Comparison of ENCODE assay signal across 8 cellular contexts in the genomic region with DNA sequence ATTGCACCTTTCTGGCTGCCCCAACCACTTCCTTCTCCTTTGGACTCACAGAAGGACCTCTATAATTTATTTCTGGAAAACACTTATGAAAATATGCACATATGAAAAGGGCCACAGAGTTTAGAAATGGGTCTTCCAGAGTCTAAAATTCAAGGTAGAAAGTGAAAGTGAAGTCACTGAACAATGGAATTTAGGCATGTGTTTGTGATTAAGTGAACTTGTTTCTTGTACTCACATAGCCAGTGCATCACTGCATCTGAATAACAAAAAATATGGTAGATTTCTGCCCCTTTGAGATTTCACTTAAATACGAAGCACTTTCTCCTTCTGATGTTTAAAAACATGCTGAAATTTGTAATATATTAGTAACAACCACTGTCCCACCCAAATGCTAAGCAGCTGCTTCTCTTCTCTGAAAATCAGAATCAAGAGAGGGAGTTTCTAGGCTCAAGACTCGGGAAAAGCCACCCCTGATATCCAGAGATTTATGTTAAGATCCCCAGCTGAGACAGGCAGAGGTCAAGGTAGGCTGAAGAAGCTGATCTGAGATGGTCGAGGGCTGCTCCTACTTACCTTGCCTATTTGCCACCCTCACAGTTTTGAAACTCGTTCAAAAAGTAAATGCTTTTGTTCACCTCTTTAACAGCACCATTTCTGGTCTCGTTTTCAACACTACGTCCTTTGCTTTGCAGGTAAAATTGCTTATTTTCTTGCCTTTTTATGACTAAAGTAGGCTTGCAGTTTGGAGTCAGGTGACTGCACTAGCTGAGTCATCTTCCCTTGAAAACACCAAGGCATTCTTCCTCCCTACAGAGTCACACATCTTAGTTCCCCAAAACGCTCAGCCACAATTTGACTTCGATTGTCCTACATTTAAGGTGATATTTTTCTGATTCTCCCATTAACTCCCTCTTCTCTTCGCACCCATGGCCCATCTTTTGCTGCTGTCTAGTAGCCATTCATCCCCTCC. TPM values are rescaled to one million over a fixed set of nuclear protein-coding genes. Genes with fewer than 3 reads are reported as not detected.
A peak's percentile ranks its signal among the peaks of the same experiment; 100 is the strongest.
DNase-seq lines count a peak whose midpoint lies in the region; ATAC-seq, FAIRE-seq and TF ChIP-seq lines count a peak whose summit lies in the region.

A gene (minus strand): TSS at position 694 of the 970 bp plus-strand sequence. CDS start 17,338 bp downstream, outside the sequence.

- peak within 1 kb of the TSS; percentile 43 for H3K4me3 Mint-ChIP-seq in activated naive CD4-positive, alpha-beta T cell treated with anti-CD3 and anti-CD28 coated beads, Interleukin-2, amount 10 ng/mL, durations not matched to agents 7 days and 5 days
- peak within 1 kb of the TSS; percentile 77 for H3K4me3 Mint-ChIP-seq in activated naive CD8-positive, alpha-beta T cell
- H3K4me3 Mint-ChIP-seq in stimulated activated effector memory CD8-positive, alpha-beta T cell treated with anti-CD3 and anti-CD28 coated beads, Interleukin-12 subunit alpha, Interleukin-12 subunit beta, amount 100 ng/mL, for 72 hours: peak within 1 kb of the TSS; percentile 3

- peak; percentile 49 for ATAC-seq in stimulated activated effector memory CD8-positive, alpha-beta T cell treated with anti-CD3 and anti-CD28 coated beads, Interleukin-12 subunit alpha, Interleukin-12 subunit beta, amount 100 ng/mL, for 72 hours
- no peak for ATAC-seq in body of pancreas
- ATAC-seq in GM18858 (IDR thresholded peaks at IDR 0.05; ENCODE audit: unreplicated experiment): no peak

- H3K4me1 ChIP-seq in kidney (ENCODE audit: control insufficient read depth in 1 of 2, insufficient read depth in 1 of 2, low read depth in 1 of 2, low read length in 2 of 2): no peaks in the 10 kb centered on the region
- H3K4me1 ChIP-seq in body of pancreas: no peaks in the 10 kb centered on the region

- no peak for FAIRE-seq in kidney (lab: Jason Lieb, UNC)

- no peaks in the 10 kb centered on the region for H3K9me3 Mint-ChIP-seq in activated naive CD4-positive, alpha-beta T cell treated with anti-CD3 and anti-CD28 coated beads, Interleukin-2, amount 10 ng/mL, durations not matched to agents 7 days and 5 days
- no peaks in the 10 kb centered on the region for H3K9me3 Mint-ChIP-seq in activated naive CD8-positive, alpha-beta T cell (ENCODE audit: low read depth)
- H3K9me3 Mint-ChIP-seq in stimulated activated effector memory CD8-positive, alpha-beta T cell treated with anti-CD3 and anti-CD28 coated beads, Interleukin-12 subunit alpha, Interleukin-12 subunit beta, amount 100 ng/mL, for 72 hours: no peaks in the 10 kb centered on the region

- DNase-seq in activated naive CD4-positive, alpha-beta T cell treated with anti-CD3 and anti-CD28 coated beads, Interleukin-2, amount 10 ng/mL, durations not matched to agents 7 days and 5 days: peak; percentile 28
- DNase-seq in activated naive CD4-positive, alpha-beta T cell treated with Interleukin-2 at 50 U/mL for 16 hours: no peak
- DNase-seq in Kasumi-1 (lab: John Stamatoyannopoulos, UW) (peak; percentile 70 to 77), kidney (no peak), body of pancreas (no peak)
- no peak for DNase-seq in stimulated activated effector memory CD8-positive, alpha-beta T cell treated with anti-CD3 and anti-CD28 coated beads, Interleukin-12 subunit alpha, Interleukin-12 subunit beta, amount 100 ng/mL, for 72 hours (ENCODE audit: low spot score in 2 of 2)

- H3K9me3 ChIP-seq in kidney (ENCODE audit: control insufficient read depth in 1 of 2, low read length in 2 of 2) (no peaks in the 10 kb centered on the region), body of pancreas (no peaks in the 10 kb centered on the region)

- H3K27ac Mint-ChIP-seq in activated naive CD4-positive, alpha-beta T cell treated with anti-CD3 and anti-CD28 coated beads, Interleukin-2, amount 10 ng/mL, durations not matched to agents 7 days and 5 days: peak within 1 kb of the TSS; percentile 59
- H3K27ac Mint-ChIP-seq in activated naive CD8-positive, alpha-beta T cell: peak within 1 kb of the TSS; percentile 30
- H3K27ac Mint-ChIP-seq in stimulated activated effector memory CD8-positive, alpha-beta T cell treated with anti-CD3 and anti-CD28 coated beads, Interleukin-12 subunit alpha, Interleukin-12 subunit beta, amount 100 ng/mL, for 72 hours: no peak within 1 kb of the TSS

- no peaks in the 10 kb centered on the region for H3K27me3 Mint-ChIP-seq in activated naive CD4-positive, alpha-beta T cell treated with anti-CD3 and anti-CD28 coated beads, Interleukin-2, amount 10 ng/mL, durations not matched to agents 7 days and 5 days
- H3K27me3 Mint-ChIP-seq in activated naive CD8-positive, alpha-beta T cell: no peaks in the 10 kb centered on the region

- H3K36me3 ChIP-seq in kidney (ENCODE audit: control insufficient read depth in 1 of 2, insufficient read depth in 2 of 2, low read length in 2 of 2): no peaks in the 10 kb centered on the region
- no peaks in the 10 kb centered on the region for H3K36me3 ChIP-seq in body of pancreas (replicated peaks in 1 of 2; ENCODE audit: insufficient read depth in 1 of 2, low read depth in 2 of 2)

- H3K27me3 ChIP-seq in body of pancreas: no peaks in the 10 kb centered on the region

- no peak for TF ChIP-seq POLR2A in body of pancreas (IDR thresholded peaks at IDR 0.05)

- CTCF ChIA-PET in activated naive CD4-positive, alpha-beta T cell treated with anti-CD3 and anti-CD28 coated beads, Interleukin-2, amount 10 ng/mL, durations not matched to agents 7 days and 5 days (lab: Charles Lee): interaction anchor here (0.8 kb wide), 1 partner anchor 13 kb away, joined by 3 read pairs; no protein-coding TSS in a partner anchor

- intact Hi-C loops in kidney (cut with DNase I): no loop called here
- intact Hi-C loops in body of pancreas (cut with DNase I): no loop called here

- H3K9ac ChIP-seq in kidney (ENCODE audit: low read length in 2 of 2): no peak within 1 kb of the TSS

- H3K4me3 ChIP-seq in kidney (ENCODE audit: low read length in 2 of 2): no peak within 1 kb of the TSS
- H3K4me3 ChIP-seq in body of pancreas: no peak within 1 kb of the TSS

- WGBS in body of pancreas, 2 donors: 28 to 37% methylated on average over 9 of the region's 9 CpGs

- no peak for TF ChIP-seq CTCF in kidney (IDR thresholded peaks at IDR 0.05; ENCODE audit: borderline replicate concordance, extremely low read depth, insufficient read depth)
- no peak for TF ChIP-seq CTCF in body of pancreas (IDR thresholded peaks at IDR 0.05)

- peaks cover 21% of the 10 kb centered on the region for H3K4me1 Mint-ChIP-seq in activated naive CD4-positive, alpha-beta T cell treated with anti-CD3 and anti-CD28 coated beads, Interleukin-2, amount 10 ng/mL, durations not matched to agents 7 days and 5 days
- H3K4me1 Mint-ChIP-seq in activated naive CD8-positive, alpha-beta T cell (ENCODE audit: low read depth): peaks cover 22% of the 10 kb centered on the region
- H3K4me1 Mint-ChIP-seq in stimulated activated effector memory CD8-positive, alpha-beta T cell treated with anti-CD3 and anti-CD28 coated beads, Interleukin-12 subunit alpha, Interleukin-12 subunit beta, amount 100 ng/mL, for 72 hours: peaks cover 19% of the 10 kb centered on the region

- H3K27ac ChIP-seq in kidney (ENCODE audit: low read depth in 2 of 2, low read length in 2 of 2) (no peak within 1 kb of the TSS), body of pancreas (no peak within 1 kb of the TSS)

- no peaks in the 10 kb centered on the region for H3K36me3 Mint-ChIP-seq in activated naive CD4-positive, alpha-beta T cell treated with anti-CD3 and anti-CD28 coated beads, Interleukin-2, amount 10 ng/mL, durations not matched to agents 7 days and 5 days
- H3K36me3 Mint-ChIP-seq in activated naive CD8-positive, alpha-beta T cell: no peaks in the 10 kb centered on the region
- no peaks in the 10 kb centered on the region for H3K36me3 Mint-ChIP-seq in stimulated activated effector memory CD8-positive, alpha-beta T cell treated with anti-CD3 and anti-CD28 coated beads, Interleukin-12 subunit alpha, Interleukin-12 subunit beta, amount 100 ng/mL, for 72 hours

RNA-seq across cellular contexts. Expression of the gene that starts here (rescaled TPM):
- not detected for total RNA-seq in kidney
- polyA plus RNA-seq in kidney (ENCODE audit: insufficient read depth, low read depth, low replicate concordance): not detected
- total RNA-seq in body of pancreas: not detected

Comparison
In these comparisons a context has a peak if more than half of its experiments do, and no peak if none do; other contexts are left out.
1. DNase-seq: peak in activated naive CD4-positive, alpha-beta T cell treated with anti-CD3 and anti-CD28 coated beads, Interleukin-2, amount 10 ng/mL, durations not matched to agents 7 days and 5 days (single experiment) and Kasumi-1 (2 of 2); none in activated naive CD4-positive, alpha-beta T cell treated with Interleukin-2 at 50 U/mL for 16 hours (single experiment), stimulated activated effector memory CD8-positive, alpha-beta T cell treated with anti-CD3 and anti-CD28 coated beads, Interleukin-12 subunit alpha, Interleukin-12 subunit beta, amount 100 ng/mL, for 72 hours (0 of 2), kidney (single experiment) and body of pancreas (0 of 4).
2. H3K4me3 Mint-ChIP-seq: peak in every context shown above with its lines; median percentile 77 in activated naive CD8-positive, alpha-beta T cell; 43 in activated naive CD4-positive, alpha-beta T cell treated with anti-CD3 and anti-CD28 coated beads, Interleukin-2, amount 10 ng/mL, durations not matched to agents 7 days and 5 days; 3 in stimulated activated effector memory CD8-positive, alpha-beta T cell treated with anti-CD3 and anti-CD28 coated beads, Interleukin-12 subunit alpha, Interleukin-12 subunit beta, amount 100 ng/mL, for 72 hours.